28 cellular contexts compared by ENCODE assay signal in the genomic region with DNA sequence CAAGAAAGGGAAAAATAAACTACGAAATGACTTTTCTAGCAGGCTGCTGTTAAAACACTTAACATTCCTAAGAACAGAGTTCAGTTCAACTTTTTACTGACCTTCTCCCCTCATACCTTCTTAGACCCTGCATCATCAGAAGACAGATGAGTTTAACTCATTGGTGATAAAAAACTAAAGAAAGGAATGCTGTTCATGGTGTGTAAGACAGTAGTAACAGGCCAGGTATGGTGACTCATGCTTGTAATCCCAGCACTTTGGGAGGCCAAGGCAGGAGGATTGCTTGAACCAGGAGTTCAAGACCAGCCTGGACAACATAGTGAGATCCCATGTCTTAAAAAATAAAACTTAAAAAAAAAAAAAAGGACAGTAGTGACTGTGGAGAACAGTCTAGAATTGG. TPM values are rescaled to one million over a fixed set of nuclear protein-coding genes. Genes with fewer than 3 reads are reported as not detected.
DNase-seq lines count a peak whose midpoint lies in the region; ATAC-seq, FAIRE-seq and TF ChIP-seq lines count a peak whose summit lies in the region.
"Had no signal": no experiment of that assay in that cellular context is flagged by ENCODE, and none has a peak within 500 bp of the region (broad histone marks: within the 10 kb centered on the region; RNA-seq: fewer than 3 reads in every experiment).

No MANE protein-coding gene starts in this region.

- no peaks in the 10 kb centered on the region for H3K27me3 ChIP-seq in astrocyte (ENCODE audit: insufficient read depth, low read length)
- H3K27me3 ChIP-seq in left lung = no peaks in the 10 kb centered on the region
- H3K27me3 ChIP-seq: breast epithelium, pancreas, right lobe of liver, upper lobe of left lung had no signal

- ATAC-seq in left lung = peak; percentile 30
- no peak for ATAC-seq in GM19455 (IDR thresholded peaks at IDR 0.05; ENCODE audit: unreplicated experiment)
- ATAC-seq: activated naive CD8-positive, alpha-beta T cell treated with anti-CD3 and anti-CD28 coated beads, Interleukin-2, amount 50 U/mL, for 24 hours; heart left ventricle; left ventricle myocardium superior; right lobe of liver; stimulated activated naive CD8-positive, alpha-beta T cell treated with anti-CD3 and anti-CD28 coated beads, Interleukin-15, amount 100 ng/mL, for 72 hours had no signal

- intact Hi-C loops in left lung (cut with DNase I) = no loop called here

- no peak overlapping the region for H3K4me3 ChIP-seq in AG10803 (ENCODE audit: low read length)
- no peak overlapping the region for H3K4me3 ChIP-seq in astrocyte (ENCODE audit: insufficient read depth, low read depth, low read length)
- no peak overlapping the region for H3K4me3 ChIP-seq in left lung
- H3K4me3 ChIP-seq: breast epithelium, HAP-1, heart left ventricle, pancreas, right lobe of liver, upper lobe of left lung had no signal

- H3K27ac ChIP-seq in KOPT-K1 (ENCODE audit: low read depth, low read length, poor library complexity, severe bottlenecking) = peak overlapping the region; percentile 26
- H3K27ac ChIP-seq in astrocyte (ENCODE audit: low read depth, low read length) = no peak overlapping the region
- H3K27ac ChIP-seq in left lung = no peak overlapping the region
- H3K27ac ChIP-seq: breast epithelium, pancreas, right lobe of liver, upper lobe of left lung had no signal

- no peaks in the 10 kb centered on the region for H3K27me3 Mint-ChIP-seq in astrocyte (ENCODE audit: low read depth, unreplicated experiment)
- H3K27me3 Mint-ChIP-seq: activated naive CD8-positive, alpha-beta T cell treated with anti-CD3 and anti-CD28 coated beads, Interleukin-2, amount 50 U/mL, for 24 hours had no signal

- DNase-seq in AG10803 (ENCODE audit: low read depth) (peak; percentile 48), astrocyte (ENCODE audit: low read depth) (peak; percentile 94), left lung (no peak), AG08395 (ENCODE audit: low spot score) (no peak), SIG-M5 (lab: John Stamatoyannopoulos, UW) (no peak), urothelium cell line (ENCODE audit: low spot score) (no peak)
- DNase-seq: ACHN; activated CD4-positive, alpha-beta T cell treated with anti-CD3 and anti-CD28 coated beads, Interleukin-2, amount 50 U/mL, for 48 hours; activated effector memory CD4-positive, alpha-beta T cell treated with anti-CD3 and anti-CD28 coated beads, Interleukin-2, amount 50 U/mL, for 16 hours; activated naive CD8-positive, alpha-beta T cell treated with anti-CD3 and anti-CD28 coated beads, Interleukin-2, amount 50 U/mL, for 24 hours; activated T-cell treated with anti-CD3 and anti-CD28 coated beads for 4 hours; heart left ventricle; left ventricle myocardium superior; NCI-H1092; NCI-H187 treated with DMSO at 0.1 percent for 48 hours; NCI-H2227 treated with DMSO at 0.1 percent for 48 hours; NCI-H82; OCI-M1; pancreas; right lobe of liver; stimulated activated naive CD8-positive, alpha-beta T cell treated with anti-CD3 and anti-CD28 coated beads, Interleukin-15, amount 100 ng/mL, for 72 hours; upper lobe of left lung had no signal

- H3K79me2 ChIP-seq in astrocyte (ENCODE audit: insufficient read depth, low read length) = no peaks in the 10 kb centered on the region

- no peak overlapping the region for H3K4me2 ChIP-seq in astrocyte (ENCODE audit: low read length)

- no peak overlapping the region for H3K9ac ChIP-seq in astrocyte (ENCODE audit: low read length)

- no peaks in the 10 kb centered on the region for H4K20me1 ChIP-seq in astrocyte (ENCODE audit: insufficient read depth, low read length)

- H3K9me3 ChIP-seq in KOPT-K1 (ENCODE audit: insufficient read depth, low read length, poor library complexity, severe bottlenecking) (no peaks in the 10 kb centered on the region), astrocyte (ENCODE audit: insufficient read depth, low read depth, low read length) (no peaks in the 10 kb centered on the region), left lung (no peaks in the 10 kb centered on the region)
- H3K9me3 ChIP-seq: breast epithelium, HAP-1, heart left ventricle, pancreas, right lobe of liver, upper lobe of left lung had no signal

- H3K36me3 ChIP-seq in KOPT-K1 (ENCODE audit: insufficient read depth, low read length) = no peaks in the 10 kb centered on the region
- no peaks in the 10 kb centered on the region for H3K36me3 ChIP-seq in astrocyte (ENCODE audit: insufficient read depth, low read length)
- H3K36me3 ChIP-seq in left lung = no peaks in the 10 kb centered on the region
- H3K36me3 ChIP-seq: breast epithelium, HAP-1, pancreas, right lobe of liver, upper lobe of left lung had no signal

- FAIRE-seq in astrocyte (lab: Jason Lieb, UNC) = no peak
- FAIRE-seq in urothelium cell line (lab: Jason Lieb, UNC) = no peak
- FAIRE-seq: pancreas had no signal

- H3K4me1 Mint-ChIP-seq in astrocyte (ENCODE audit: low read depth, unreplicated experiment) = no peaks in the 10 kb centered on the region
- H3K4me1 Mint-ChIP-seq: nephron had no signal

- H3K4me1 ChIP-seq in astrocyte (ENCODE audit: insufficient read depth, low read length) = no peaks in the 10 kb centered on the region
- H3K4me1 ChIP-seq in left lung = peaks cover 0 to 77% of the 10 kb centered on the region in 2 donors
- H3K4me1 ChIP-seq: breast epithelium, HAP-1, pancreas had no signal

- H3K27ac Mint-ChIP-seq in astrocyte (ENCODE audit: unreplicated experiment) = no peak overlapping the region
- H3K27ac Mint-ChIP-seq: activated naive CD8-positive, alpha-beta T cell treated with anti-CD3 and anti-CD28 coated beads, Interleukin-2, amount 50 U/mL, for 24 hours had no signal

- H3K4me3 Mint-ChIP-seq in astrocyte (ENCODE audit: unreplicated experiment) = no peak overlapping the region
- H3K4me3 Mint-ChIP-seq: activated naive CD8-positive, alpha-beta T cell treated with anti-CD3 and anti-CD28 coated beads, Interleukin-2, amount 50 U/mL, for 24 hours; CD4-positive, CD25-positive, alpha-beta regulatory T cell; nephron; stimulated activated naive CD8-positive, alpha-beta T cell treated with anti-CD3 and anti-CD28 coated beads, Interleukin-15, amount 100 ng/mL, for 72 hours had no signal

- H2AFZ ChIP-seq in astrocyte (ENCODE audit: low read depth, low read length) = no peak overlapping the region

- no peaks in the 10 kb centered on the region for H3K9me3 Mint-ChIP-seq in astrocyte (ENCODE audit: unreplicated experiment)
- H3K9me3 Mint-ChIP-seq: activated naive CD8-positive, alpha-beta T cell treated with anti-CD3 and anti-CD28 coated beads, Interleukin-2, amount 50 U/mL, for 24 hours; CD4-positive, CD25-positive, alpha-beta regulatory T cell; stimulated activated naive CD8-positive, alpha-beta T cell treated with anti-CD3 and anti-CD28 coated beads, Interleukin-15, amount 100 ng/mL, for 72 hours had no signal

- H3K36me3 Mint-ChIP-seq in astrocyte (ENCODE audit: low read depth, unreplicated experiment) = no peaks in the 10 kb centered on the region
- H3K36me3 Mint-ChIP-seq: CD4-positive, CD25-positive, alpha-beta regulatory T cell had no signal

- TF ChIP-seq CTCF in AG10803 (conservative IDR thresholded peaks at IDR 0.05; ENCODE audit: low read length) (no peak), astrocyte (IDR thresholded peaks at IDR 0.05; ENCODE audit: insufficient read depth, low read depth, low read length) (no peak), left lung (IDR thresholded peaks at IDR 0.05) (no peak)

RNA-seq across cellular contexts. Expression of a gene that starts 16.2 kb away (rescaled TPM):
- total RNA-seq in astrocyte (2.3 and 2.9 TPM in 2 replicates), left lung (100 to 1,000 TPM in 1 of 2 donors, 10 to 100 TPM in 1; 83.5 to 110 TPM)

Comparison
In these comparisons a context has a peak if more than half of its experiments do, and no peak if none do; other contexts are left out.
1. DNase-seq: peak in AG10803 (single experiment) and astrocyte (single experiment); none in left lung (0 of 2), AG08395 (single experiment), SIG-M5 (single experiment) and urothelium cell line (single experiment).
2. RNA of a gene that starts 16.2 kb away (total RNA-seq): 83.5 to 110 TPM in left lung; 2.3 to 2.9 TPM in astrocyte; every median in the first group is over 10 times any median in the second.